ENCODE assay signal across 8 cellular contexts in the genomic region with DNA sequence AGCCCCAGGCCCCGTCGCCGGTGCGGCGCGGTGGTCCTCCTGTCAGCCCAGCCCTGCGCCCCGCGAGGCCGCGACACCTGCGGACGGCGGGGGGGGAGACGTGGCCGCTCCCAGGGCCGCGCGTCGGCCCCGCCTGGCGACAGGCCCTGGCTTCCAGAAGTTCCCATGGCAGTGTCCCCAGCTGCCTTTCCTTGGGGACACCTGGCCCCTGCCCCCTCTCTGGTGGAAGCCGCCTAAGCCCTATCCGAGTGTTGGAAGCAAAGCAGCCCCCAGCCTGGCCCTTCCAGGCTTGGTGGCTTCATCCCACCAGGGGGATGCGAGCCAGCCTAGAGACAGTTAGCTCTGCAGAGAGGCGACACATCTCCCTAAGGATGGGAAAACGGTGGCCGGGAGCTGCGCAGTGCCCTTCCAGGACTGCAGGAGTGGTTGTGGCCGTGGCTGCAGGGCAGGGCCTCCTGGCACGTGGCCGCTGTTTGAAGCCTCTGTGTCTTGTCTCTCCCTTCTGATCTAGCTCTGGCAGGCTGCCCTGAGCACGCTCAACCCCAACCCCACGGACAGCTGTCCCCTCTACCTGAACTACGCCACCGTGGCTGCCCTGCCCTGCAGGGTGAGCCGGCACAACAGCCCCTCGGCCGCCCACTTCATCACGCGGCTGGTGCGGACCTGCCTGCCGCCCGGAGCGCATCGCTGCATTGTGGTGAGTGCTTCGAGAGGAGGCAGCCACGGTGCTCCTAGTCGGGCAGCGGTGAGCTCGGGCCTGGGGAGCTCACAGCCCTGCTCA. TPM values are rescaled to one million over a fixed set of nuclear protein-coding genes. Genes with fewer than 3 reads are reported as not detected.
DNase-seq lines count a peak whose midpoint lies in the region; ATAC-seq and TF ChIP-seq lines count a peak whose summit lies in the region.

No MANE protein-coding gene starts in this region.

- CTCF ChIA-PET in activated CD4-positive, alpha-beta T cell treated with anti-CD3 and anti-CD28 coated beads, Interleukin-2, amount 10 ng/mL, durations not matched to agents 7 days and 5 days (lab: Charles Lee), result interaction anchor here (0.6 to 1.8 kb wide), 7 partner anchors 11 to 451 kb away, joined by 3 to 10 read pairs (median 4); partner anchors contain the start of gene STX16

- H3K27ac Mint-ChIP-seq in activated CD4-positive, alpha-beta T cell treated with anti-CD3 and anti-CD28 coated beads, Interleukin-2, amount 10 ng/mL, durations not matched to agents 7 days and 5 days, result peak overlapping the region; percentile 83
- peak overlapping the region; percentile 78 for H3K27ac Mint-ChIP-seq in activated T-helper 2 cell treated with anti-CD3 and anti-CD28 coated beads, Interferon-gamma antibody, Interleukin-2, Interleukin-4, amounts not matched to agents 10 μg/mL and 5 μg/mL and 100 μg/mL, durations not matched to agents 14 hours and 24 hours and 36 hours

- intact Hi-C loops in activated T-helper 2 cell treated with anti-CD3 and anti-CD28 coated beads, Interferon-gamma antibody, Interleukin-2, Interleukin-4, amounts not matched to agents 10 μg/mL and 5 μg/mL and 100 μg/mL, durations not matched to agents 14 hours and 24 hours and 36 hours (cut with micrococcal nuclease), result loop anchor here (2.0 kb wide), 1 partner anchor 43 kb away; the partner anchor contains the start of gene STX16

- no peaks in the 10 kb centered on the region for H3K9me3 Mint-ChIP-seq in activated CD4-positive, alpha-beta T cell treated with anti-CD3 and anti-CD28 coated beads, Interleukin-2, amount 10 ng/mL, durations not matched to agents 7 days and 5 days
- no peaks in the 10 kb centered on the region for H3K9me3 Mint-ChIP-seq in activated T-helper 2 cell treated with anti-CD3 and anti-CD28 coated beads, Interferon-gamma antibody, Interleukin-2, Interleukin-4, amounts not matched to agents 10 μg/mL and 5 μg/mL and 100 μg/mL, durations not matched to agents 14 hours and 24 hours and 36 hours

- POLR2A ChIA-PET in activated CD4-positive, alpha-beta T cell treated with anti-CD3 and anti-CD28 coated beads, Interleukin-2, amount 10 ng/mL, durations not matched to agents 7 days and 5 days (lab: Charles Lee), result no interaction called here

- H3K9me3 ChIP-seq in right atrium auricular region, result no peaks in the 10 kb centered on the region

- H3K27ac ChIP-seq in right atrium auricular region, result peak overlapping the region; percentile 62 to 72
- peak overlapping the region; percentile 56 to 98 (median 80) for H3K27ac ChIP-seq in skin epidermis

- H3K27me3 ChIP-seq in right atrium auricular region, result no peaks in the 10 kb centered on the region

- H3K36me3 ChIP-seq in right atrium auricular region, result peaks cover 17% of the 10 kb centered on the region

- peaks cover 0 to 31% of the 10 kb centered on the region in 2 donors for H3K4me1 ChIP-seq in right atrium auricular region

- ATAC-seq in HG03565 (IDR thresholded peaks at IDR 0.05; ENCODE audit: unreplicated experiment), result peak; percentile 21

- H3K4me3 ChIP-seq in right atrium auricular region, result peak overlapping the region; percentile 56 to 59
- peak overlapping the region; percentile 37 to 54 (median 45) for H3K4me3 ChIP-seq in skin epidermis

- peak overlapping the region; percentile 70 for H3K4me3 Mint-ChIP-seq in activated CD4-positive, alpha-beta T cell treated with anti-CD3 and anti-CD28 coated beads, Interleukin-2, amount 10 ng/mL, durations not matched to agents 7 days and 5 days
- peak overlapping the region; percentile 78 for H3K4me3 Mint-ChIP-seq in activated T-helper 2 cell treated with anti-CD3 and anti-CD28 coated beads, Interferon-gamma antibody, Interleukin-2, Interleukin-4, amounts not matched to agents 10 μg/mL and 5 μg/mL and 100 μg/mL, durations not matched to agents 14 hours and 24 hours and 36 hours (ENCODE audit: low read depth)

- no peaks in the 10 kb centered on the region for H3K27me3 Mint-ChIP-seq in activated CD4-positive, alpha-beta T cell treated with anti-CD3 and anti-CD28 coated beads, Interleukin-2, amount 10 ng/mL, durations not matched to agents 7 days and 5 days
- no peaks in the 10 kb centered on the region for H3K27me3 Mint-ChIP-seq in activated T-helper 2 cell treated with anti-CD3 and anti-CD28 coated beads, Interferon-gamma antibody, Interleukin-2, Interleukin-4, amounts not matched to agents 10 μg/mL and 5 μg/mL and 100 μg/mL, durations not matched to agents 14 hours and 24 hours and 36 hours (ENCODE audit: low read depth)

- H3K36me3 Mint-ChIP-seq in activated CD4-positive, alpha-beta T cell treated with anti-CD3 and anti-CD28 coated beads, Interleukin-2, amount 10 ng/mL, durations not matched to agents 7 days and 5 days (ENCODE audit: low read depth), result peaks cover 7% of the 10 kb centered on the region
- H3K36me3 Mint-ChIP-seq in activated T-helper 2 cell treated with anti-CD3 and anti-CD28 coated beads, Interferon-gamma antibody, Interleukin-2, Interleukin-4, amounts not matched to agents 10 μg/mL and 5 μg/mL and 100 μg/mL, durations not matched to agents 14 hours and 24 hours and 36 hours (ENCODE audit: low read depth), result peaks cover 9% of the 10 kb centered on the region

- TF ChIP-seq CTCF in right atrium auricular region (IDR thresholded peaks at IDR 0.05), result no peak

- no peak for DNase-seq in activated CD4-positive, alpha-beta T cell treated with anti-CD3 and anti-CD28 coated beads, Interleukin-2, amount 10 ng/mL, durations not matched to agents 7 days and 5 days
- DNase-seq in activated CD4-positive, alpha-beta T cell treated with anti-CD3 and anti-CD28 coated beads for 1 hour, result no peak
- no peak for DNase-seq in activated T-helper 2 cell treated with anti-CD3 and anti-CD28 coated beads, Interferon-gamma antibody, Interleukin-2, Interleukin-4, amounts not matched to agents 10 μg/mL and 5 μg/mL and 100 μg/mL, durations not matched to agents 14 hours and 24 hours and 36 hours (ENCODE audit: low spot score)
- peak; percentile 58 for DNase-seq in right atrium auricular region (ENCODE audit: low spot score)
- DNase-seq in effector CD4-positive, alpha-beta T cell, result no peak
- no peak for DNase-seq in NCI-H2196 treated with DMSO at 0.1 percent for 48 hours (lab: John Stamatoyannopoulos, UW; ENCODE audit: unreplicated experiment)

- H3K4me1 Mint-ChIP-seq in activated CD4-positive, alpha-beta T cell treated with anti-CD3 and anti-CD28 coated beads, Interleukin-2, amount 10 ng/mL, durations not matched to agents 7 days and 5 days, result peaks cover 13% of the 10 kb centered on the region
- H3K4me1 Mint-ChIP-seq in activated T-helper 2 cell treated with anti-CD3 and anti-CD28 coated beads, Interferon-gamma antibody, Interleukin-2, Interleukin-4, amounts not matched to agents 10 μg/mL and 5 μg/mL and 100 μg/mL, durations not matched to agents 14 hours and 24 hours and 36 hours (ENCODE audit: low read depth), result peaks cover 15% of the 10 kb centered on the region

RNA-seq across cellular contexts. Expression of gene NPEPL1, which starts 0.8 kb away (rescaled TPM):
- 10 to 100 TPM; 28.7 to 30.7 TPM for total RNA-seq in activated CD4-positive, alpha-beta T cell treated with anti-CD3 and anti-CD28 coated beads, Interleukin-2, amount 10 ng/mL, durations not matched to agents 7 days and 5 days
- total RNA-seq in activated T-helper 2 cell treated with anti-CD3 and anti-CD28 coated beads, Interferon-gamma antibody, Interleukin-2, Interleukin-4, amounts not matched to agents 10 μg/mL and 5 μg/mL and 100 μg/mL, durations not matched to agents 14 hours and 24 hours and 36 hours, result 27.5 and 29.4 TPM in 2 replicates
- 10 to 100 TPM; 12.2 to 14.1 TPM for total RNA-seq in right atrium auricular region

RNA-seq across cellular contexts. Expression of gene STX16, which starts 42.3 kb away (rescaled TPM):
- total RNA-seq in activated CD4-positive, alpha-beta T cell treated with anti-CD3 and anti-CD28 coated beads, Interleukin-2, amount 10 ng/mL, durations not matched to agents 7 days and 5 days, result 100 to 1,000 TPM; 163 to 173 TPM
- total RNA-seq in activated T-helper 2 cell treated with anti-CD3 and anti-CD28 coated beads, Interferon-gamma antibody, Interleukin-2, Interleukin-4, amounts not matched to agents 10 μg/mL and 5 μg/mL and 100 μg/mL, durations not matched to agents 14 hours and 24 hours and 36 hours, result 101 and 103 TPM in 2 replicates
- total RNA-seq in right atrium auricular region, result 10 to 100 TPM; 20.9 to 26.1 TPM
